In genomic region chr3:25855281-25855680, GRCh38 we compare ENCODE assay signal across 28 cellular contexts.
DNase-seq lines count a peak whose midpoint lies in the region; ATAC-seq and TF ChIP-seq lines count a peak whose summit lies in the region.
"Had no signal": no experiment of that assay in that cellular context is flagged by ENCODE, and none has a peak within 500 bp of the region (broad histone marks: within the 10 kb centered on the region; RNA-seq: fewer than 3 reads in every experiment).

No MANE protein-coding gene starts in this region.

- no peaks in the 10 kb centered on the region for H3K27me3 Mint-ChIP-seq in activated CD4-positive, alpha-beta T cell treated with anti-CD3 and anti-CD28 coated beads, Interleukin-2, amount 10 ng/mL, durations not matched to agents 24 days and 14 days
- H3K27me3 Mint-ChIP-seq: effector memory CD8-positive, alpha-beta T cell; IgD-negative memory B cell had no signal

- H2AFZ ChIP-seq in ACC112 (ENCODE audit: low read length, unreplicated experiment) = peak overlapping the region; percentile 11

- no peak for TF ChIP-seq RAD21 in Ishikawa (IDR thresholded peaks at IDR 0.05; ENCODE audit: low read depth)

- no peaks in the 10 kb centered on the region for H3K79me2 ChIP-seq in ACC112 (ENCODE audit: control insufficient read depth, insufficient read depth, low read length, unreplicated experiment)

- intact Hi-C loops in activated CD4-positive, alpha-beta T cell treated with anti-CD3 and anti-CD28 coated beads, Interleukin-2, amount 10 ng/mL, durations not matched to agents 24 days and 14 days (cut with micrococcal nuclease) = loop anchor here (5.0 kb wide), 2 partner anchors 73 to 193 kb away; partner anchors contain the start of genes NGLY1 and TOP2B

- H3K4me1 ChIP-seq in ACC112 (ENCODE audit: control insufficient read depth, insufficient read depth, low read length, unreplicated experiment) = peaks cover 25% of the 10 kb centered on the region
- H3K4me1 ChIP-seq: heart right ventricle had no signal

- no peaks in the 10 kb centered on the region for H3K27me3 ChIP-seq in ACC112 (ENCODE audit: insufficient read depth, low read length)
- H3K27me3 ChIP-seq: esophagus muscularis mucosa, heart right ventricle had no signal

- H3K4me3 ChIP-seq in ACC112 (ENCODE audit: low read depth, low read length) = 0 out of 2 replicates have a peak overlapping the region, but pooled peaks have one; percentile 62
- H3K4me3 ChIP-seq: coronary artery, esophagus muscularis mucosa, HAP-1, heart right ventricle, SK-N-MC, thoracic aorta had no signal

- DNase-seq in astrocyte of the hippocampus (ENCODE audit: low read depth, low spot score) (peak; percentile 16), non-pigmented ciliary epithelial cell (ENCODE audit: low read depth) (peak; percentile 17), H4 (ENCODE audit: low spot score) (no peak)
- DNase-seq in stimulated activated CD4-positive, alpha-beta T cell treated with anti-CD3 and anti-CD28 coated beads, Interleukin-4, amount 100 ng/mL, for 1 hour = no peak
- no peak for DNase-seq in activated CD4-positive, alpha-beta T cell treated with anti-CD3 and anti-CD28 coated beads, Interleukin-2, amount 10 ng/mL, durations not matched to agents 24 days and 14 days
- DNase-seq: ACHN; activated CD4-positive, alpha-beta T cell treated with anti-CD3 and anti-CD28 coated beads, Interleukin-2, amount 50 U/mL, for 1 hour; activated naive CD4-positive, alpha-beta T cell treated with anti-CD3 and anti-CD28 coated beads for 36 hours; DMS153; effector memory CD8-positive, alpha-beta T cell; foreskin melanocyte; heart right ventricle; left cardiac atrium; NCI-H1105; NCI-H1930; NCI-H526 treated with DMSO at 0.1 percent for 48 hours; right cardiac atrium; RPMI8226; stimulated activated naive CD8-positive, alpha-beta T cell treated with anti-CD3 and anti-CD28 coated beads, Interleukin-15, Interleukin-2, amounts not matched to agents 100 U/mL and 50 U/mL, for 24 hours had no signal

- no peaks in the 10 kb centered on the region for H3K36me3 Mint-ChIP-seq in activated CD4-positive, alpha-beta T cell treated with anti-CD3 and anti-CD28 coated beads, Interleukin-2, amount 10 ng/mL, durations not matched to agents 24 days and 14 days (ENCODE audit: low read depth)
- H3K36me3 Mint-ChIP-seq: IgD-negative memory B cell had no signal

- H3K27ac ChIP-seq in ACC112 (ENCODE audit: low read depth, low read length) = peak overlapping the region; percentile 93
- H3K27ac ChIP-seq: coronary artery, heart right ventricle, SK-N-MC, thoracic aorta had no signal

- H3K27ac Mint-ChIP-seq in activated CD4-positive, alpha-beta T cell treated with anti-CD3 and anti-CD28 coated beads, Interleukin-2, amount 10 ng/mL, durations not matched to agents 24 days and 14 days = no peak overlapping the region
- H3K27ac Mint-ChIP-seq: activated naive CD4-positive, alpha-beta T cell treated with anti-CD3 and anti-CD28 coated beads for 36 hours; effector memory CD8-positive, alpha-beta T cell; IgD-negative memory B cell had no signal

- TF ChIP-seq EP300 in Ishikawa (IDR thresholded peaks at IDR 0.05; ENCODE audit: borderline replicate concordance) = peak; percentile 29; the same call in 1 of the 2 replicates

- peaks cover 2% of the 10 kb centered on the region for H3K4me1 Mint-ChIP-seq in activated CD4-positive, alpha-beta T cell treated with anti-CD3 and anti-CD28 coated beads, Interleukin-2, amount 10 ng/mL, durations not matched to agents 24 days and 14 days

- no peaks in the 10 kb centered on the region for H3K36me3 ChIP-seq in ACC112 (ENCODE audit: insufficient read depth, low read length)
- H3K36me3 ChIP-seq: esophagus muscularis mucosa, HAP-1, heart right ventricle, thoracic aorta had no signal

- H3K9me3 Mint-ChIP-seq in activated CD4-positive, alpha-beta T cell treated with anti-CD3 and anti-CD28 coated beads, Interleukin-2, amount 10 ng/mL, durations not matched to agents 24 days and 14 days = peaks cover 5% of the 10 kb centered on the region
- H3K9me3 Mint-ChIP-seq: effector memory CD8-positive, alpha-beta T cell had no signal

- H3K4me3 Mint-ChIP-seq in activated CD4-positive, alpha-beta T cell treated with anti-CD3 and anti-CD28 coated beads, Interleukin-2, amount 10 ng/mL, durations not matched to agents 24 days and 14 days = no peak overlapping the region
- H3K4me3 Mint-ChIP-seq: activated naive CD4-positive, alpha-beta T cell treated with anti-CD3 and anti-CD28 coated beads for 36 hours; effector memory CD8-positive, alpha-beta T cell; IgD-negative memory B cell had no signal

- no peak for ATAC-seq in HG03378 (IDR thresholded peaks at IDR 0.05; ENCODE audit: unreplicated experiment)
- ATAC-seq: effector memory CD8-positive, alpha-beta T cell; heart right ventricle; right cardiac atrium had no signal

TF ChIP-seq in Ishikawa, 13 proteins besides CTCF, POLR2A, EP300 and RAD21:
- peak; percentile 60; the same call in 1 of the 2 replicates for TF ChIP-seq FOXM1 (IDR thresholded peaks at IDR 0.05; ENCODE audit: borderline replicate concordance, low read depth)
- no peak for TF ChIP-seq ZBTB7A (IDR thresholded peaks at IDR 0.05; ENCODE audit: low read depth)
- no peak for TF ChIP-seq TAF1 (IDR thresholded peaks at IDR 0.05; ENCODE audit: low read depth)
- TF ChIP-seq TEAD4 (IDR thresholded peaks at IDR 0.05) = no peak
- TF ChIP-seq NFIC (IDR thresholded peaks at IDR 0.05) = peak; percentile 30; the same call in 1 of the 2 replicates
- TF ChIP-seq CREB1 (IDR thresholded peaks at IDR 0.05; ENCODE audit: low read depth) = 0 out of 2 replicates have a peak, but pooled peaks have one; percentile 39
- TF ChIP-seq CEBPB (IDR thresholded peaks at IDR 0.05) = 0 out of 2 replicates have a peak, but pooled peaks have one; percentile 25
- TF ChIP-seq REST (IDR thresholded peaks at IDR 0.05; ENCODE audit: low read depth) = no peak
- no peak for TF ChIP-seq YY1 (IDR thresholded peaks at IDR 0.05; ENCODE audit: low read depth)
- TF ChIP-seq TCF12 (IDR thresholded peaks at IDR 0.05; ENCODE audit: low read depth) = no peak
- no peak for TF ChIP-seq EGR1 (IDR thresholded peaks at IDR 0.05)
- no peak for TF ChIP-seq USF1 (IDR thresholded peaks at IDR 0.05)
- peak; percentile 47; the same call in 1 of the 2 replicates for TF ChIP-seq MAX (IDR thresholded peaks at IDR 0.05)
TF ChIP-seq in Ishikawa: peak in this region for 5.

Comparison
In these comparisons a context has a peak if more than half of its experiments do, and no peak if none do; other contexts are left out.
1. DNase-seq: peak in astrocyte of the hippocampus (single experiment) and non-pigmented ciliary epithelial cell (single experiment); none in H4 (single experiment), stimulated activated CD4-positive, alpha-beta T cell treated with anti-CD3 and anti-CD28 coated beads, Interleukin-4, amount 100 ng/mL, for 1 hour (single experiment) and activated CD4-positive, alpha-beta T cell treated with anti-CD3 and anti-CD28 coated beads, Interleukin-2, amount 10 ng/mL, durations not matched to agents 24 days and 14 days (single experiment).